32 cellular contexts compared by ENCODE assay signal in the genomic region with DNA sequence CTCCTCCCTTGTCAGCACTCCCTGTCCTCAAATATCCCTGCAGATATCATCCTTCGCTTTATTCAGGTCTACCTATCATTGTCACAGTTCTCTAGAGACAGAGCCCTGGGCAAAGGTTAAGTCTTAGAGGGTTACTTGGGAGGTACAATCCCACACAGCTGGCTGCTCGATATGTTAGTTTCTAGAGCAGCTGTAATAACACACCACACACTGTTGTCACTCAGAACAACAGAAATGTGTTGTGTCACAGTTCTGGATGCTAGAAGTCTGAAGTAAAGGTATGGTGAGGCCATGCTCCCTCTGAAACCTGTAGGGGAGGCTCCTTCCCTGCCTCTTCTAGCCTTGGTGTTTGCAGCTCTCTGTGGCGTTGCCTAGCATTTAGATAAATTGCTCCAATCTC. TPM values are rescaled to one million over a fixed set of nuclear protein-coding genes. Genes with fewer than 3 reads are reported as not detected.
"Had no signal": no experiment of that assay in that cellular context is flagged by ENCODE, and none has a peak within 500 bp of the region (broad histone marks: within the 10 kb centered on the region; RNA-seq: fewer than 3 reads in every experiment).

No MANE protein-coding gene starts in this region.

- H3K36me3 ChIP-seq: ascending aorta, brain microvascular endothelial cell, lower lobe of right lung, neutrophil, upper lobe of left lung, vagina had no signal

- H3K4me3 Mint-ChIP-seq: activated naive CD4-positive, alpha-beta T cell treated with anti-CD3 and anti-CD28 coated beads for 36 hours; activated naive CD8-positive, alpha-beta T cell treated with anti-CD3 and anti-CD28 coated beads, Interleukin-2, amount 10 ng/mL, durations not matched to agents 7 days and 5 days; immature natural killer cell; natural killer cell; stimulated activated memory B cell treated with anti-CD40 and anti-IgM and Interleukin-4, amounts not matched to agents 10 μg/mL and 1 μg/mL and 100 μg/mL, for 72 hours; stimulated activated naive CD8-positive, alpha-beta T cell treated with anti-CD3 and anti-CD28 coated beads, Interleukin-15, amount 100 ng/mL, for 72 hours; T-helper 1 cell treated with Interleukin-12 subunit alpha and Interleukin-12 subunit beta and Interleukin-4 antibody, amounts not matched to agents 30 μg/mL and 1 μg/mL, for 36 hours had no signal

- H3K9me3 ChIP-seq: ascending aorta, lower lobe of right lung, neutrophil, upper lobe of left lung, vagina had no signal

- H3K4me2 ChIP-seq: smooth muscle cell had no signal

- H3K4me1 ChIP-seq: ascending aorta, lower lobe of right lung, upper lobe of left lung, vagina had no signal

- FAIRE-seq: kidney, TTC549 had no signal

- H3K36me3 Mint-ChIP-seq: activated naive CD8-positive, alpha-beta T cell treated with anti-CD3 and anti-CD28 coated beads, Interleukin-2, amount 10 ng/mL, durations not matched to agents 7 days and 5 days; immature natural killer cell; natural killer cell; stimulated activated memory B cell treated with anti-CD40 and anti-IgM and Interleukin-4, amounts not matched to agents 10 μg/mL and 1 μg/mL and 100 μg/mL, for 72 hours had no signal

- H3K27ac ChIP-seq: ascending aorta, brain microvascular endothelial cell, lower lobe of right lung, neutrophil, upper lobe of left lung, vagina, VCaP had no signal

- DNase-seq: activated CD4-positive, alpha-beta T cell treated with anti-CD3 and anti-CD28 coated beads for 4 hours; activated CD4-positive, alpha-beta T cell treated with anti-CD3 and anti-CD28 coated beads, Interleukin-2, amount 50 U/mL, for 4 hours; activated CD8-positive, alpha-beta memory T cell treated with anti-CD3 and anti-CD28 coated beads for 24 hours; activated effector memory CD4-positive, alpha-beta T cell treated with anti-CD3 and anti-CD28 coated beads, Interleukin-2, amount 50 U/mL, for 16 hours; activated naive CD4-positive, alpha-beta T cell treated with anti-CD3 and anti-CD28 coated beads for 36 hours; activated naive CD8-positive, alpha-beta T cell treated with anti-CD3 and anti-CD28 coated beads, Interleukin-2, amount 10 ng/mL, durations not matched to agents 7 days and 5 days; brain microvascular endothelial cell; cortex of kidney; foreskin fibroblast; head of caudate nucleus; hypothalamus; immature natural killer cell; kidney; left colon; lower lobe of right lung; mesenchymal stem cell; natural killer cell; stimulated activated CD4-positive, alpha-beta T cell treated with anti-CD3 and anti-CD28 coated beads, Interleukin-1b, Interleukin-23, amount 100 ng/mL, for 48 hours; stimulated activated CD4-positive, alpha-beta T cell treated with anti-CD3 and anti-CD28 coated beads, Interleukin-4, amount 100 ng/mL, for 4 hours; stimulated activated CD8-positive, alpha-beta memory T cell treated with anti-CD3 and anti-CD28 coated beads, Interleukin-4, amount 100 ng/mL, for 48 hours; stimulated activated naive CD8-positive, alpha-beta T cell treated with anti-CD3 and anti-CD28 coated beads, Interleukin-15, amount 100 ng/mL, for 72 hours; T-helper 9 cell; upper lobe of left lung had no signal

- H3K4me1 Mint-ChIP-seq: activated naive CD8-positive, alpha-beta T cell treated with anti-CD3 and anti-CD28 coated beads, Interleukin-2, amount 10 ng/mL, durations not matched to agents 7 days and 5 days; immature natural killer cell; natural killer cell; stimulated activated memory B cell treated with anti-CD40 and anti-IgM and Interleukin-4, amounts not matched to agents 10 μg/mL and 1 μg/mL and 100 μg/mL, for 72 hours; stimulated activated naive CD8-positive, alpha-beta T cell treated with anti-CD3 and anti-CD28 coated beads, Interleukin-15, amount 100 ng/mL, for 72 hours had no signal

- ATAC-seq: esophagus mucosa; lower lobe of right lung; natural killer cell; stimulated activated memory B cell treated with anti-CD40 and anti-IgM and Interleukin-4, amounts not matched to agents 10 μg/mL and 1 μg/mL and 100 μg/mL, for 72 hours; stimulated activated naive CD8-positive, alpha-beta T cell treated with anti-CD3 and anti-CD28 coated beads, Interleukin-15, amount 100 ng/mL, for 72 hours had no signal

- H3K27ac Mint-ChIP-seq: activated naive CD4-positive, alpha-beta T cell treated with anti-CD3 and anti-CD28 coated beads for 36 hours; activated naive CD8-positive, alpha-beta T cell treated with anti-CD3 and anti-CD28 coated beads, Interleukin-2, amount 10 ng/mL, durations not matched to agents 7 days and 5 days; immature natural killer cell; natural killer cell; stimulated activated memory B cell treated with anti-CD40 and anti-IgM and Interleukin-4, amounts not matched to agents 10 μg/mL and 1 μg/mL and 100 μg/mL, for 72 hours; stimulated activated naive CD8-positive, alpha-beta T cell treated with anti-CD3 and anti-CD28 coated beads, Interleukin-15, amount 100 ng/mL, for 72 hours; T-helper 1 cell treated with Interleukin-12 subunit alpha and Interleukin-12 subunit beta and Interleukin-4 antibody, amounts not matched to agents 30 μg/mL and 1 μg/mL, for 36 hours had no signal

- H3K4me3 ChIP-seq: ascending aorta, lower lobe of right lung, smooth muscle cell, upper lobe of left lung, vagina had no signal

- H3K27me3 ChIP-seq: ascending aorta, brain microvascular endothelial cell, upper lobe of left lung, vagina had no signal

- H3K9me3 Mint-ChIP-seq: activated naive CD8-positive, alpha-beta T cell treated with anti-CD3 and anti-CD28 coated beads, Interleukin-2, amount 10 ng/mL, durations not matched to agents 7 days and 5 days; natural killer cell; T-helper 1 cell treated with Interleukin-12 subunit alpha and Interleukin-12 subunit beta and Interleukin-4 antibody, amounts not matched to agents 30 μg/mL and 1 μg/mL, for 36 hours had no signal

RNA-seq across cellular contexts. Expression of a gene that starts 9.9 kb away (rescaled TPM):
- polyA plus RNA-seq: immature natural killer cell had no signal
